Comparison of ENCODE assay signal across 28 cellular contexts in the genomic region with DNA sequence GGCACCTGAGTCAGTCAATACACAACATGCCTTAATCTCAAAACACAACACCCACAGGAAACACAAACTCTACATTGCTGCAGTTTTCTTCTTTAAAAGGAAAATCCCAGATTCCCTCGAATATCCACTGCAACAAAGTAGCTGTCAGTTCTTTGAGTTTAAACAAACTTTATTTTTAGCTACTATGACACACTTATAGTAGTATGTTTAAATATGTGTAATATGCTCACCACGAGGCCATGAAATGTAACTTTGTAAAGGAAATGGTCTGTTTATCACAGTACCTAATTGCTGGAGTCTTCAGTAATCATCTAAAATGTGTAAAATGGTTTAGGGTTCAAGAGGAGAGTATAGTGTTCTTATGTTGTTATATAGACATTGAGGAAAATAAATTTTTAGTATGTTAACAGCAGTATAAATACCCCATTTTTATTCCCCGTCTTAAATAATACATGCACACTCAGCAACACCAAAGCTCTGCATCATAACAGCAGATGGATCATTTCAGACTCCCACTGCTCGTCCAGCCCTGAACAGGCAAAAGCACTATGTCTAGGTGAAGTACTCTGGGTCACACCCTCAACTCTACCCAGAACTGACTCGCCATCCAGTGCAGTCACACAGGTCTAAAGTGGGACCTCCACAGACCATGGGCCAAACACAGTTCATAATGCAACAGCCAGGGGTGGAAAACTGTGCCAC. TPM values are rescaled to one million over a fixed set of nuclear protein-coding genes. Genes with fewer than 3 reads are reported as not detected.
A peak's percentile ranks its signal among the peaks of the same experiment; 100 is the strongest.
DNase-seq lines count a peak whose midpoint lies in the region; ATAC-seq, FAIRE-seq and TF ChIP-seq lines count a peak whose summit lies in the region.
"Had no signal": no experiment of that assay in that cellular context is flagged by ENCODE, and none has a peak within 500 bp of the region (broad histone marks: within the 10 kb centered on the region; RNA-seq: fewer than 3 reads in every experiment).

No MANE protein-coding gene starts in this region.

- H3K36me3 ChIP-seq in GM23248 (ENCODE audit: low read depth) (peaks cover 15% of the 10 kb centered on the region; the same call in 1 of the 2 replicates), astrocyte (ENCODE audit: insufficient read depth, low read length) (peaks cover 16% of the 10 kb centered on the region)

- H3K27ac Mint-ChIP-seq in astrocyte (ENCODE audit: unreplicated experiment): peak overlapping the region; percentile 21
- H3K27ac Mint-ChIP-seq: B cell had no signal

- no peak for FAIRE-seq in astrocyte (lab: Jason Lieb, UNC)
- FAIRE-seq: A204.1 had no signal

- H3K9ac ChIP-seq in GM23248 (no peak overlapping the region), astrocyte (ENCODE audit: low read length) (no peak overlapping the region)
- H3K9ac ChIP-seq: SK-N-SH had no signal

- 65 to 68% methylated on average over 5 of the region's 5 CpGs for WGBS in GM23248 (ENCODE audit: low coverage in 1 of 2, low lambda C conversion rate in 2 of 2, missing lambda C conversion rate in 2 of 2), 2 experiments

- H3K4me3 ChIP-seq in AG04450 (ENCODE audit: low read depth, low read length) (no peak overlapping the region; the same call in 1 of the 2 replicates), GM23248 (no peak overlapping the region), astrocyte (ENCODE audit: insufficient read depth, low read depth, low read length) (no peak overlapping the region)

- ATAC-seq in GM21515 (IDR thresholded peaks at IDR 0.05; ENCODE audit: unreplicated experiment): no peak
- ATAC-seq: PC-3 had no signal

- no peaks in the 10 kb centered on the region for H3K27me3 Mint-ChIP-seq in astrocyte (ENCODE audit: low read depth, unreplicated experiment)
- H3K27me3 Mint-ChIP-seq: B cell had no signal

- H3K79me2 ChIP-seq in GM23248 (ENCODE audit: insufficient read depth) (peaks cover 68% of the 10 kb centered on the region), astrocyte (ENCODE audit: insufficient read depth, low read length) (peaks cover 59% of the 10 kb centered on the region)

- H3K9me3 ChIP-seq in AG04450 (ENCODE audit: control insufficient read depth, insufficient read depth, low read length) (no peaks in the 10 kb centered on the region), GM23248 (ENCODE audit: low read depth) (no peaks in the 10 kb centered on the region), astrocyte (ENCODE audit: insufficient read depth, low read depth, low read length) (no peaks in the 10 kb centered on the region)
- H3K9me3 ChIP-seq: SK-N-SH had no signal

- H3K4me2 ChIP-seq in GM23248 (ENCODE audit: unreplicated experiment) (no peak overlapping the region), astrocyte (ENCODE audit: low read length) (no peak overlapping the region)
- H3K4me2 ChIP-seq: SK-N-SH had no signal

- H3K27ac ChIP-seq in AG04450 (ENCODE audit: low read depth, low read length): peak overlapping the region; percentile 89
- no peak overlapping the region for H3K27ac ChIP-seq in GM23248
- H3K27ac ChIP-seq in astrocyte (ENCODE audit: low read depth, low read length): no peak overlapping the region
- H3K27ac ChIP-seq: C4-2B, HL-60 had no signal

- H3K9me3 Mint-ChIP-seq in astrocyte (ENCODE audit: unreplicated experiment): no peaks in the 10 kb centered on the region
- H3K9me3 Mint-ChIP-seq: CD8-positive, alpha-beta memory T cell had no signal

- in situ Hi-C loops in GM23248 (cut with MboI): no loop called here

- H3K4me3 Mint-ChIP-seq in astrocyte (ENCODE audit: unreplicated experiment): no peak overlapping the region
- H3K4me3 Mint-ChIP-seq: B cell; CD8-positive, alpha-beta memory T cell had no signal

- H2AFZ ChIP-seq in GM23248 (no peak overlapping the region), astrocyte (ENCODE audit: low read depth, low read length) (no peak overlapping the region)

- H3K36me3 Mint-ChIP-seq in astrocyte (ENCODE audit: low read depth, unreplicated experiment): peaks cover 5% of the 10 kb centered on the region

- no peaks in the 10 kb centered on the region; the same call in 1 of the 2 replicates for H4K20me1 ChIP-seq in GM23248 (ENCODE audit: insufficient read depth)
- H4K20me1 ChIP-seq in astrocyte (ENCODE audit: insufficient read depth, low read length): peaks cover 39% of the 10 kb centered on the region

- no peaks in the 10 kb centered on the region for H3K9me2 ChIP-seq in GM23248 (ENCODE audit: insufficient read depth)
- H3K9me2 ChIP-seq: SK-N-SH had no signal

- peaks cover 9% of the 10 kb centered on the region for H3K4me1 Mint-ChIP-seq in astrocyte (ENCODE audit: low read depth, unreplicated experiment)

- DNase-seq in AG04450 (ENCODE audit: low read depth, low spot score): peak; percentile 23
- peak; percentile 12 for DNase-seq in GM23248
- peak; percentile 6 for DNase-seq in astrocyte (ENCODE audit: low read depth)
- peak; percentile 62 for DNase-seq in hepatic stellate cell (ENCODE audit: low spot score)
- DNase-seq in NCI-H524 (lab: John Stamatoyannopoulos, UW): no peak
- no peak for DNase-seq in GM03348 (ENCODE audit: low spot score)
- no peak for DNase-seq in COLO829 (ENCODE audit: low spot score)
- DNase-seq: Calu3; CD8-positive, alpha-beta memory T cell; DMS79 treated with DMSO at 0.1 percent for 48 hours; H7; Karpas-422; NCI-H1092; NCI-H1417 treated with DMSO at 0.1 percent for 48 hours; NCI-H1694 treated with DMSO at 0.1 percent for 48 hours; NCI-H2081; NCI-H2171; NCI-H226; NCI-H510A; NCI-H748 treated with DMSO at 0.1 percent for 48 hours; PC-3; SK-N-SH; SW 1271 had no signal

- POLR2A ChIA-PET in AG04450 (lab: Yijun Ruan, JAX): interaction anchor here (0.6 to 0.7 kb wide), 2 partner anchors 20 to 214 kb away, joined by 3 to 4 read pairs; no protein-coding TSS in a partner anchor

- H3F3A ChIP-seq in GM23248 (ENCODE audit: insufficient read depth): no peaks in the 10 kb centered on the region

- CTCF ChIA-PET in AG04450 (lab: Charles Lee): no interaction called here

- TF ChIP-seq CTCF in AG04450 (IDR thresholded peaks at IDR 0.05; ENCODE audit: low read depth, low read length) (no peak), astrocyte (IDR thresholded peaks at IDR 0.05; ENCODE audit: insufficient read depth, low read depth, low read length) (no peak)

- H3K27me3 ChIP-seq in AG04450 (ENCODE audit: control insufficient read depth, insufficient read depth, low read length) (no peaks in the 10 kb centered on the region), GM23248 (replicated peaks; ENCODE audit: insufficient read depth) (no peaks in the 10 kb centered on the region), astrocyte (ENCODE audit: insufficient read depth, low read length) (no peaks in the 10 kb centered on the region)

- no peaks in the 10 kb centered on the region for H3K4me1 ChIP-seq in GM23248 (ENCODE audit: insufficient read depth)
- H3K4me1 ChIP-seq in astrocyte (ENCODE audit: insufficient read depth, low read length): no peaks in the 10 kb centered on the region

RNA-seq across cellular contexts. Expression of gene TUBGCP3, which starts 20.6 kb away (rescaled TPM):
- polyA plus RNA-seq in AG04450 (2011; rRNA removed) (11.3 and 11.8 TPM in 2 replicates), GM23248 (2016; fragmentation: Nextera tagmentation; extraction: Ambion mirVana) (12.2 and 13.1 TPM in 2 replicates)
- 25.1 and 26.4 TPM in 2 replicates for polyA minus RNA-seq in AG04450 (2011; rRNA and poly(A)+ RNA removed)
- 12.0 TPM in 2 replicates for total RNA-seq in GM23248 (2014; rRNA removed; shearing (Covaris generic))
- total RNA-seq in astrocyte: 13.9 and 14.0 TPM in 2 replicates

Comparison
In these comparisons a context has a peak if more than half of its experiments do, and no peak if none do; other contexts are left out.
1. DNase-seq: peak in AG04450 (single experiment), GM23248 (single experiment), astrocyte (single experiment) and hepatic stellate cell (single experiment); none in NCI-H524 (0 of 2), GM03348 (single experiment) and COLO829 (single experiment).